ENCODE assay signal across 23 cellular contexts in genomic region chr15:70222632-70223031, GRCh38.
"Had no signal": no experiment of that assay in that cellular context is flagged by ENCODE, and none has a peak within 500 bp of the region (broad histone marks: within the 10 kb centered on the region; RNA-seq: fewer than 3 reads in every experiment).

No MANE protein-coding gene starts in this region.

- H3K9ac ChIP-seq: neural progenitor cell had no signal

- DNase-seq: activated CD4-positive, alpha-beta T cell treated with anti-CD3 and anti-CD28 coated beads for 4 hours; activated CD4-positive, alpha-beta T cell treated with anti-CD3 and anti-CD28 coated beads, Interleukin-2, amount 50 U/mL, for 4 hours; activated CD4-positive, CD25-positive, alpha-beta regulatory T cell; activated effector memory CD4-positive, alpha-beta T cell treated with Interleukin-2 at 50 U/mL for 16 hours; activated naive CD4-positive, alpha-beta T cell treated with Interleukin-2 at 50 U/mL for 16 hours; activated T-cell treated with anti-CD3 and anti-CD28 coated beads for 4 hours; amniotic stem cell; caudate nucleus; effector CD4-positive, alpha-beta T cell; erythroblast; foreskin fibroblast; heart left ventricle; midbrain; naive thymus-derived CD4-positive, alpha-beta T cell; stimulated activated CD4-positive, alpha-beta T cell treated with anti-CD3 and anti-CD28 coated beads, Interleukin-15, amount 100 ng/mL, for 24 hours; stimulated activated CD4-positive, alpha-beta T cell treated with anti-CD3 and anti-CD28 coated beads, Interleukin-2, amount 100 ng/mL, for 24 hours; stimulated activated naive B cell treated with anti-CD40 and anti-IgM and Interleukin-4, amounts not matched to agents 10 μg/mL and 1 μg/mL and 100 μg/mL, for 72 hours had no signal

- H3K4me3 Mint-ChIP-seq: dendritic cell treated with granulocyte-macrophage colony-stimulating factor and Interleukin-4, amounts not matched to agents 40 ng/mL and 50 ng/mL, for 4 days; neural progenitor cell; stimulated activated naive B cell treated with anti-CD40 and anti-IgM and Interleukin-4, amounts not matched to agents 10 μg/mL and 1 μg/mL and 100 μg/mL, for 72 hours had no signal

- H3K4me3 ChIP-seq: heart left ventricle, neural progenitor cell, right atrium auricular region, suprapubic skin, tibial nerve had no signal

- H3K36me3 ChIP-seq: heart left ventricle, neural progenitor cell, right atrium auricular region, suprapubic skin, tibial nerve had no signal

- H2AFZ ChIP-seq: neural progenitor cell had no signal

- H3K9me3 ChIP-seq: heart left ventricle, right atrium auricular region, suprapubic skin, tibial nerve had no signal

- H3K27ac ChIP-seq: heart left ventricle, neural progenitor cell, right atrium auricular region, suprapubic skin, tibial nerve had no signal

- H3K4me2 ChIP-seq: neural progenitor cell had no signal

- H3K4me1 ChIP-seq: heart left ventricle, right atrium auricular region, suprapubic skin had no signal

- ATAC-seq: heart left ventricle; naive thymus-derived CD4-positive, alpha-beta T cell; stimulated activated naive B cell treated with anti-CD40 and anti-IgM and Interleukin-4, amounts not matched to agents 10 μg/mL and 1 μg/mL and 100 μg/mL, for 72 hours had no signal

- H3K27ac Mint-ChIP-seq: activated naive CD8-positive, alpha-beta T cell; dendritic cell treated with granulocyte-macrophage colony-stimulating factor and Interleukin-4, amounts not matched to agents 40 ng/mL and 50 ng/mL, for 4 days; stimulated activated naive B cell treated with anti-CD40 and anti-IgM and Interleukin-4, amounts not matched to agents 10 μg/mL and 1 μg/mL and 100 μg/mL, for 72 hours had no signal

- H3K27me3 ChIP-seq: neural progenitor cell, right atrium auricular region, suprapubic skin, tibial nerve had no signal

- H3K9me3 Mint-ChIP-seq: dendritic cell treated with granulocyte-macrophage colony-stimulating factor and Interleukin-4, amounts not matched to agents 40 ng/mL and 50 ng/mL, for 4 days; naive thymus-derived CD4-positive, alpha-beta T cell; neural progenitor cell; stimulated activated naive B cell treated with anti-CD40 and anti-IgM and Interleukin-4, amounts not matched to agents 10 μg/mL and 1 μg/mL and 100 μg/mL, for 72 hours had no signal

- H3K36me3 Mint-ChIP-seq: activated naive CD8-positive, alpha-beta T cell; naive thymus-derived CD4-positive, alpha-beta T cell; neural progenitor cell had no signal

- H3K27me3 Mint-ChIP-seq: activated naive CD8-positive, alpha-beta T cell had no signal
